ENCODE assay signal across 1 cellular context in the genomic region with DNA sequence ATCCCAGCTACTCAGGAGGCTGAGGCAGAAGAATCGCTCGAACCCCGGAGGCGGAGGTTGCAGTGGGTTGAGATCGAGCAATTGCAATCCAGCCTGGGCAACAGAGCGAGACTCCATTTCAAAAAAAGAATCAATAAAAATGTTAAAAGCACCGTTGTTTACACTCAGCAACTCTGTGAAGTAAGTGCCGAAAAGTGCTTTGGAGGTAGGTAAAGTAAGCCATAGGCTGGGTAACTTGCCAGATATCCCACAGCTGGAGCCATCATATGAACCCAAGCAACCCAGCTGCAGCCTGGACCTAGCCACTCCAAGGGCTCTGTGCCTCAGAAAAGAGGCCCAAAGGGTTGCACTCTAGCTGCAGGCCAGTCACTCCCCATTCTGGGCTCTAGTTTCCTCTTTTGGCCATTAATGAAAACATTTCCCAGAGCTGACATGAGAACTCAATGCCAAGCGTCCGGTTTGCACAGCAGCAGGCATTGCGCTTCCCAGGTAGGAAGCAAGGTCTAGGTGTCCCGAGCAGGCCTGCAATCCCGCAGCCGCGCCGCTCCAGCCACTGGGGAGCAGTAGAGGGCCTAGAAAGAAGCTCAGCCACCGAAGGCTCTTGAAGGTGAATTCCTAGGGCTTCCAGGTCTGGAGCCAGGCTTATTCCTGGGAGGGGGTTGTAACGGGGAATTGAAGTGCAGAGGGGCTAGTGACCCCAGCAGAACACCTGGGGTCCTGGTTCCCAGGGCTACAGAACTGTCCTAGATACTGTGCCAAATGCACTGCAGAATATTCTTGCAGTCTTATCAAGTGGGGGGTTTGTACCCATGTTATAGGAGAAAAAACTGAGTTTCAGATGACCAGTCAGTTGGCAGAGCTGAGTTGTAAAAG.
TF ChIP-seq lines count a peak whose summit lies in the region.

No MANE protein-coding gene starts in this region.

TF ChIP-seq in K562, 482 proteins besides CTCF, POLR2A, EP300 and RAD21 (continued from another document):
- TF ChIP-seq, protein P1, sequence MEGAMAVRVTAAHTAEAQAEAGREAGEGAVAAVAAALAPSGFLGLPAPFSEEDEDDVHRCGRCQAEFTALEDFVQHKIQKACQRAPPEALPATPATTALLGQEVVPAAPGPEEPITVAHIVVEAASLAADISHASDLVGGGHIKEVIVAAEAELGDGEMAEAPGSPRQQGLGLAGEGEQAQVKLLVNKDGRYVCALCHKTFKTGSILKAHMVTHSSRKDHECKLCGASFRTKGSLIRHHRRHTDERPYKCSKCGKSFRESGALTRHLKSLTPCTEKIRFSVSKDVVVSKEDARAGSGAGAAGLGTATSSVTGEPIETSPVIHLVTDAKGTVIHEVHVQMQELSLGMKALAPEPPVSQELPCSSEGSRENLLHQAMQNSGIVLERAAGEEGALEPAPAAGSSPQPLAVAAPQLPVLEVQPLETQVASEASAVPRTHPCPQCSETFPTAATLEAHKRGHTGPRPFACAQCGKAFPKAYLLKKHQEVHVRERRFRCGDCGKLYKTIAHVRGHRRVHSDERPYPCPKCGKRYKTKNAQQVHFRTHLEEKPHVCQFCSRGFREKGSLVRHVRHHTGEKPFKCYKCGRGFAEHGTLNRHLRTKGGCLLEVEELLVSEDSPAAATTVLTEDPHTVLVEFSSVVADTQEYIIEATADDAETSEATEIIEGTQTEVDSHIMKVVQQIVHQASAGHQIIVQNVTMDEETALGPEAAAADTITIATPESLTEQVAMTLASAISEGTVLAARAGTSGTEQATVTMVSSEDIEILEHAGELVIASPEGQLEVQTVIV (CRISPR knock-in tag; IDR thresholded peaks at IDR 0.05; ENCODE audit: borderline replicate concordance): no peak
- no peak for TF ChIP-seq ARID1B (IDR thresholded peaks at IDR 0.05)
- TF ChIP-seq TAL1 (IDR thresholded peaks at IDR 0.05): no peak
- TF ChIP-seq, protein P2, sequence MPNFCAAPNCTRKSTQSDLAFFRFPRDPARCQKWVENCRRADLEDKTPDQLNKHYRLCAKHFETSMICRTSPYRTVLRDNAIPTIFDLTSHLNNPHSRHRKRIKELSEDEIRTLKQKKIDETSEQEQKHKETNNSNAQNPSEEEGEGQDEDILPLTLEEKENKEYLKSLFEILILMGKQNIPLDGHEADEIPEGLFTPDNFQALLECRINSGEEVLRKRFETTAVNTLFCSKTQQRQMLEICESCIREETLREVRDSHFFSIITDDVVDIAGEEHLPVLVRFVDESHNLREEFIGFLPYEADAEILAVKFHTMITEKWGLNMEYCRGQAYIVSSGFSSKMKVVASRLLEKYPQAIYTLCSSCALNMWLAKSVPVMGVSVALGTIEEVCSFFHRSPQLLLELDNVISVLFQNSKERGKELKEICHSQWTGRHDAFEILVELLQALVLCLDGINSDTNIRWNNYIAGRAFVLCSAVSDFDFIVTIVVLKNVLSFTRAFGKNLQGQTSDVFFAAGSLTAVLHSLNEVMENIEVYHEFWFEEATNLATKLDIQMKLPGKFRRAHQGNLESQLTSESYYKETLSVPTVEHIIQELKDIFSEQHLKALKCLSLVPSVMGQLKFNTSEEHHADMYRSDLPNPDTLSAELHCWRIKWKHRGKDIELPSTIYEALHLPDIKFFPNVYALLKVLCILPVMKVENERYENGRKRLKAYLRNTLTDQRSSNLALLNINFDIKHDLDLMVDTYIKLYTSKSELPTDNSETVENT (CRISPR knock-in tag; IDR thresholded peaks at IDR 0.05): peak; percentile 56; the same call in 1 of the 2 replicates
- TF ChIP-seq SLC30A9 (CRISPR knock-in tag; IDR thresholded peaks at IDR 0.05): no peak
- no peak for TF ChIP-seq ZBTB17 (CRISPR knock-in tag; IDR thresholded peaks at IDR 0.05)
- TF ChIP-seq, protein P3, sequence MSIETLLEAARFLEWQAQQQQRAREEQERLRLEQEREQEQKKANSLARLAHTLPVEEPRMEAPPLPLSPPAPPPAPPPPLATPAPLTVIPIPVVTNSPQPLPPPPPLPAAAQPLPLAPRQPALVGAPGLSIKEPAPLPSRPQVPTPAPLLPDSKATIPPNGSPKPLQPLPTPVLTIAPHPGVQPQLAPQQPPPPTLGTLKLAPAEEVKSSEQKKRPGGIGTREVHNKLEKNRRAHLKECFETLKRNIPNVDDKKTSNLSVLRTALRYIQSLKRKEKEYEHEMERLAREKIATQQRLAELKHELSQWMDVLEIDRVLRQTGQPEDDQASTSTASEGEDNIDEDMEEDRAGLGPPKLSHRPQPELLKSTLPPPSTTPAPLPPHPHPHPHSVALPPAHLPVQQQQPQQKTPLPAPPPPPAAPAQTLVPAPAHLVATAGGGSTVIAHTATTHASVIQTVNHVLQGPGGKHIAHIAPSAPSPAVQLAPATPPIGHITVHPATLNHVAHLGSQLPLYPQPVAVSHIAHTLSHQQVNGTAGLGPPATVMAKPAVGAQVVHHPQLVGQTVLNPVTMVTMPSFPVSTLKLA (conservative IDR thresholded peaks at IDR 0.05): no peak
TF ChIP-seq in K562: peak in this region for 33.
